ENCODE assay signal across 2 cellular contexts in the genomic region with DNA sequence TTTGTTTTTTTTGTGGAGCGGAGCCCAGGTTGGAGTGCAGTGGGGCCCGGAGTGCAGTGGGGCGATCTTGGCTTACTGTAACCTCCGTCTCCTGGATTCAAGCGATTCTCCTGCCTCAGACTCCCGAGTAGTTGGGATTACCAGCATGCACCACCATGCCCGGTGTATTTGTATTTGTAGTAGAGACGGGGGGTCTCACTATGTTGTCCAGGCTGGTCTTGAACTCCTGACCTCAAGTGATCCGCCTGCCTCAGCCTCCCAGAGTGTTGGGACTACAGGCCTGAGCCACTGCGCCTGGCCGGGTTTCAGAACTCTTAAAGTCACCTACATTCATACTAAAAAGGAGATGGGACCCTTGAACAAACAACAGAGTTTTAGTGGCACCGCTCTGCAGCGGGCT.
TF ChIP-seq lines count a peak whose summit lies in the region.

No MANE protein-coding gene starts in this region.

TF ChIP-seq in A549, 52 proteins besides CTCF, POLR2A, EP300 and RAD21:
- TF ChIP-seq, protein P1, sequence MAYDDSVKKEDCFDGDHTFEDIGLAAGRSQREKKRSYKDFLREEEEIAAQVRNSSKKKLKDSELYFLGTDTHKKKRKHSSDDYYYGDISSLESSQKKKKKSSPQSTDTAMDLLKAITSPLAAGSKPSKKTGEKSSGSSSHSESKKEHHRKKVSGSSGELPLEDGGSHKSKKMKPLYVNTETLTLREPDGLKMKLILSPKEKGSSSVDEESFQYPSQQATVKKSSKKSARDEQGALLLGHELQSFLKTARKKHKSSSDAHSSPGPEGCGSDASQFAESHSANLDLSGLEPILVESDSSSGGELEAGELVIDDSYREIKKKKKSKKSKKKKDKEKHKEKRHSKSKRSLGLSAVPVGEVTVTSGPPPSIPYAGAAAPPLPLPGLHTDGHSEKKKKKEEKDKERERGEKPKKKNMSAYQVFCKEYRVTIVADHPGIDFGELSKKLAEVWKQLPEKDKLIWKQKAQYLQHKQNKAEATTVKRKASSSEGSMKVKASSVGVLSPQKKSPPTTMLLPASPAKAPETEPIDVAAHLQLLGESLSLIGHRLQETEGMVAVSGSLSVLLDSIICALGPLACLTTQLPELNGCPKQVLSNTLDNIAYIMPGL (CRISPR knock-in tag; IDR thresholded peaks at IDR 0.05; ENCODE audit: borderline replicate concordance), result no peak
- TF ChIP-seq RNF2 (IDR thresholded peaks at IDR 0.05; ENCODE audit: borderline replicate concordance, low read depth), result no peak
- TF ChIP-seq NPAS2 (CRISPR knock-in tag; IDR thresholded peaks at IDR 0.05; ENCODE audit: borderline replicate concordance), result no peak
- no peak for TF ChIP-seq CBX8 (IDR thresholded peaks at IDR 0.05)
- no peak for TF ChIP-seq FOSL2 (IDR thresholded peaks at IDR 0.05)
- TF ChIP-seq FOSL2 (CRISPR knock-in tag; IDR thresholded peaks at IDR 0.05), result no peak
- TF ChIP-seq, protein P2, sequence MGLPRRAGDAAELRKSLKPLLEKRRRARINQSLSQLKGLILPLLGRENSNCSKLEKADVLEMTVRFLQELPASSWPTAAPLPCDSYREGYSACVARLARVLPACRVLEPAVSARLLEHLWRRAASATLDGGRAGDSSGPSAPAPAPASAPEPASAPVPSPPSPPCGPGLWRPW (IDR thresholded peaks at IDR 0.05), result no peak
- TF ChIP-seq KDM1A (IDR thresholded peaks at IDR 0.05; ENCODE audit: low read depth), result no peak
- TF ChIP-seq HEYL (CRISPR knock-in tag; IDR thresholded peaks at IDR 0.05), result no peak
- TF ChIP-seq ZC3H11A (IDR thresholded peaks at IDR 0.05), result no peak
- no peak for TF ChIP-seq CBX2 (IDR thresholded peaks at IDR 0.05; ENCODE audit: borderline replicate concordance, low read depth)

TF ChIP-seq in IMR-90, 13 proteins besides CTCF, POLR2A, EP300 and RAD21:
- TF ChIP-seq, protein P3, sequence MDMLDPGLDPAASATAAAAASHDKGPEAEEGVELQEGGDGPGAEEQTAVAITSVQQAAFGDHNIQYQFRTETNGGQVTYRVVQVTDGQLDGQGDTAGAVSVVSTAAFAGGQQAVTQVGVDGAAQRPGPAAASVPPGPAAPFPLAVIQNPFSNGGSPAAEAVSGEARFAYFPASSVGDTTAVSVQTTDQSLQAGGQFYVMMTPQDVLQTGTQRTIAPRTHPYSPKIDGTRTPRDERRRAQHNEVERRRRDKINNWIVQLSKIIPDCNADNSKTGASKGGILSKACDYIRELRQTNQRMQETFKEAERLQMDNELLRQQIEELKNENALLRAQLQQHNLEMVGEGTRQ (IDR thresholded peaks at IDR 0.05; ENCODE audit: low read depth, low read length), result no peak
- TF ChIP-seq SMC3 (IDR thresholded peaks at IDR 0.05; ENCODE audit: low read depth, low read length), result no peak
